Comparison of ENCODE assay signal across 17 cellular contexts in genomic region chr2:68901199-68901515, GRCh38. TPM values are rescaled to one million over a fixed set of nuclear protein-coding genes. Genes with fewer than 3 reads are reported as not detected.
DNase-seq lines count a peak whose midpoint lies in the region; ATAC-seq, FAIRE-seq and TF ChIP-seq lines count a peak whose summit lies in the region.
"Had no signal": no experiment of that assay in that cellular context is flagged by ENCODE, and none has a peak within 500 bp of the region (broad histone marks: within the 10 kb centered on the region; RNA-seq: fewer than 3 reads in every experiment).

No MANE protein-coding gene starts in this region.

- dilution Hi-C loops in endothelial cell of umbilical vein (cut with MboI; ENCODE audit: extremely low pct_ligation_motif_present, low sequenced_read_pairs), result no loop called here

- H3K4me1 ChIP-seq in cardiac muscle cell (ENCODE audit: low read depth) (no peaks in the 10 kb centered on the region), OCI-LY1 (ENCODE audit: insufficient read depth, low read length, severe bottlenecking) (no peaks in the 10 kb centered on the region), endothelial cell of umbilical vein (ENCODE audit: control insufficient read depth, extremely low read depth, insufficient read depth, low read length) (peaks cover 4% of the 10 kb centered on the region), transverse colon (no peaks in the 10 kb centered on the region)
- H3K4me1 ChIP-seq: BE2C had no signal

- POLR2A ChIA-PET in endothelial cell of umbilical vein (lab: Charles Lee), result no interaction called here

- no peak overlapping the region for H3K27ac ChIP-seq in cardiac muscle cell
- H3K27ac ChIP-seq in OCI-LY1 (ENCODE audit: low read depth, low read length, poor library complexity, severe bottlenecking), result no peak overlapping the region
- H3K27ac ChIP-seq in endothelial cell of umbilical vein (ENCODE audit: insufficient read depth, low read depth, low read length), result no peak overlapping the region
- no peak overlapping the region for H3K27ac ChIP-seq in transverse colon

- H3K4me2 ChIP-seq in OCI-LY1 (ENCODE audit: low read length), result no peak overlapping the region
- no peak overlapping the region for H3K4me2 ChIP-seq in endothelial cell of umbilical vein (ENCODE audit: insufficient read depth, low read length)

- ATAC-seq in Right ventricle myocardium superior (ENCODE audit: poor library complexity) (no peak), HG02981 (IDR thresholded peaks at IDR 0.05; ENCODE audit: unreplicated experiment) (no peak), GM19328 (IDR thresholded peaks at IDR 0.05; ENCODE audit: unreplicated experiment) (no peak)

- no peak for TF ChIP-seq EP300 in transverse colon (IDR thresholded peaks at IDR 0.05; ENCODE audit: low read depth)

- no peaks in the 10 kb centered on the region for H4K20me1 ChIP-seq in OCI-LY1 (ENCODE audit: insufficient read depth, low read length)
- no peaks in the 10 kb centered on the region for H4K20me1 ChIP-seq in endothelial cell of umbilical vein (replicated peaks; ENCODE audit: control insufficient read depth, extremely low read depth, insufficient read depth, low read length)

- BruUV-seq in endothelial cell of umbilical vein (replicated peaks; lab: Mats Ljungman, UMichigan), result no TSS peak

- WGBS in transverse colon (ENCODE audit: low coverage in 1 of 2), 2 donors, result 86 to 100% methylated on average over 2 to 4 of the region's 4 CpGs

- H3K9ac ChIP-seq in OCI-LY1 (ENCODE audit: low read length), result no peak overlapping the region
- H3K9ac ChIP-seq in endothelial cell of umbilical vein (replicated peaks; ENCODE audit: extremely low read depth, insufficient read depth, low read length), result no peak overlapping the region

- H2AFZ ChIP-seq in OCI-LY1 (ENCODE audit: low read length) (no peak overlapping the region), endothelial cell of umbilical vein (ENCODE audit: low read depth, low read length) (no peak overlapping the region)

- DNase-seq in cardiac muscle cell (ENCODE audit: low read depth in 1 of 2, low spot score in 1 of 2) (peak in 1 of 2 donors; percentile 58), Right ventricle myocardium superior (no peak), endothelial cell of umbilical vein (ENCODE audit: low read depth, low spot score) (peak; percentile 19), transverse colon (no peak), RKO (ENCODE audit: low spot score) (no peak)
- DNase-seq: activated CD8-positive, alpha-beta memory T cell treated with anti-CD3 and anti-CD28 coated beads, Interleukin-2, amount 50 U/mL, for 48 hours; BE2C; NCI-H446; stimulated activated CD4-positive, alpha-beta T cell treated with anti-CD3 and anti-CD28 coated beads, Interleukin-4, amount 100 ng/mL, for 4 hours; substantia nigra had no signal

- no peak for FAIRE-seq in endothelial cell of umbilical vein (lab: Jason Lieb, UNC)
- FAIRE-seq: GM12892 had no signal

- no peaks in the 10 kb centered on the region for H3K9me2 ChIP-seq in OCI-LY1 (ENCODE audit: low read depth, low read length)

- in situ Hi-C loops in transverse colon (cut with MboI; ENCODE audit: low pct_ligation_motif_present in 1 of 4, low pct_unique_long_range_greater_than_20kb in 1 of 4, low sequenced_read_pairs in 3 of 4), result loop anchor here in 3 of 4 donors (10.0 to 25.0 kb wide), 4 partner anchors 156 to 414 kb away; partner anchors contain the start of gene ARHGAP25 (in 1 of the 3)

- H3K36me3 ChIP-seq in cardiac muscle cell, result no peaks in the 10 kb centered on the region
- no peaks in the 10 kb centered on the region; the same call in 1 of the 2 replicates for H3K36me3 ChIP-seq in OCI-LY1 (ENCODE audit: insufficient read depth, low read length)
- no peaks in the 10 kb centered on the region for H3K36me3 ChIP-seq in endothelial cell of umbilical vein (ENCODE audit: control insufficient read depth in 2 of 2, extremely low read depth in 1 of 2, insufficient read depth in 2 of 2, low read length in 2 of 2)
- H3K36me3 ChIP-seq in transverse colon, result no peaks in the 10 kb centered on the region
- H3K36me3 ChIP-seq: BE2C had no signal

- CTCF ChIA-PET in endothelial cell of umbilical vein (lab: Charles Lee), result interaction anchor here (0.6 to 4.0 kb wide), 7 partner anchors 25 to 438 kb away, joined by 3 to 27 read pairs (median 5); no protein-coding TSS in a partner anchor

- no peak overlapping the region for H3K4me3 ChIP-seq in cardiac muscle cell
- H3K4me3 ChIP-seq in OCI-LY1 (ENCODE audit: low read depth, low read length, poor library complexity, severe bottlenecking), result no peak overlapping the region
- no peak overlapping the region for H3K4me3 ChIP-seq in endothelial cell of umbilical vein (replicated peaks in 1 of 3; ENCODE audit: insufficient read depth in 1 of 3, low read depth in 1 of 3, low read length in 3 of 3)
- H3K4me3 ChIP-seq in transverse colon, result no peak overlapping the region
- H3K4me3 ChIP-seq: lung had no signal

- H3K79me2 ChIP-seq in OCI-LY1 (ENCODE audit: insufficient read depth, low read length) (no peaks in the 10 kb centered on the region), endothelial cell of umbilical vein (ENCODE audit: control insufficient read depth, insufficient read depth, low read length) (no peaks in the 10 kb centered on the region)

- H3F3A ChIP-seq in OCI-LY1 (ENCODE audit: insufficient read depth, low read length), result no peaks in the 10 kb centered on the region

- H3K9me3 ChIP-seq in cardiac muscle cell (ENCODE audit: low read depth), result no peaks in the 10 kb centered on the region
- H3K9me3 ChIP-seq in OCI-LY1 (ENCODE audit: low read length), result peaks cover 13% of the 10 kb centered on the region; the same call in 1 of the 2 replicates
- H3K9me3 ChIP-seq in endothelial cell of umbilical vein (replicated peaks; ENCODE audit: control insufficient read depth, insufficient read depth, low read length), result no peaks in the 10 kb centered on the region
- no peaks in the 10 kb centered on the region for H3K9me3 ChIP-seq in transverse colon
- H3K9me3 ChIP-seq: BE2C had no signal

- no peak for TF ChIP-seq POLR2A in endothelial cell of umbilical vein (IDR thresholded peaks at IDR 0.05; ENCODE audit: low read depth, low read length)
- no peak for TF ChIP-seq POLR2A in transverse colon (IDR thresholded peaks at IDR 0.05)

- intact Hi-C loops in Right ventricle myocardium superior (cut with DNase I) (no loop called here), endothelial cell of umbilical vein (cut with micrococcal nuclease) (loop anchor here (1.0 to 2.0 kb wide), 2 partner anchors 150 to 192 kb away; no protein-coding TSS in a partner anchor), transverse colon (cut with DNase I; ENCODE audit: low total_unique reads) (no loop called here)

- peaks cover 4% of the 10 kb centered on the region for H3K27me3 ChIP-seq in cardiac muscle cell
- no peaks in the 10 kb centered on the region for H3K27me3 ChIP-seq in OCI-LY1 (ENCODE audit: insufficient read depth, low read length)
- peaks cover 0 to 2% of the 10 kb centered on the region in 2 experiments for H3K27me3 ChIP-seq in endothelial cell of umbilical vein (ENCODE audit: control insufficient read depth in 2 of 2, insufficient read depth in 2 of 2, low read length in 2 of 2)
- H3K27me3 ChIP-seq in transverse colon, result no peaks in the 10 kb centered on the region
- H3K27me3 ChIP-seq: BE2C had no signal

- H3K9me1 ChIP-seq in endothelial cell of umbilical vein (replicated peaks; ENCODE audit: control insufficient read depth, extremely low read depth, insufficient read depth, low read length), result no peaks in the 10 kb centered on the region

- TF ChIP-seq CTCF in cardiac muscle cell (IDR thresholded peaks at IDR 0.05; ENCODE audit: low read depth, low read length) (peak; percentile 28), OCI-LY1 (IDR thresholded peaks at IDR 0.05; ENCODE audit: low read length) (peak; percentile 45), endothelial cell of umbilical vein (IDR thresholded peaks at IDR 0.05; ENCODE audit: extremely low read depth in 1 of 2, insufficient read depth in 1 of 2, low read depth in 1 of 2, low read length in 2 of 2) (peak; percentile 22 to 37), transverse colon (IDR thresholded peaks at IDR 0.05) (no peak)

TF ChIP-seq in endothelial cell of umbilical vein, 7 proteins besides CTCF, POLR2A, EP300 and RAD21 (continues in another document):
- TF ChIP-seq EZH2 (IDR thresholded peaks at IDR 0.05; ENCODE audit: borderline replicate concordance, low read depth, low read length, severe bottlenecking) (no peak), MYC (IDR thresholded peaks at IDR 0.05; ENCODE audit: low read depth, low read length) (no peak), GATA2 (IDR thresholded peaks at IDR 0.05; ENCODE audit: insufficient read depth, insufficient read length, low read depth, low read length) (no peak), POLR2AphosphoS5 (IDR thresholded peaks at IDR 0.05; ENCODE audit: insufficient read depth, low read depth, low read length) (no peak)
- TF ChIP-seq, protein P1, sequence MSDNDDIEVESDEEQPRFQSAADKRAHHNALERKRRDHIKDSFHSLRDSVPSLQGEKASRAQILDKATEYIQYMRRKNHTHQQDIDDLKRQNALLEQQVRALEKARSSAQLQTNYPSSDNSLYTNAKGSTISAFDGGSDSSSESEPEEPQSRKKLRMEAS (IDR thresholded peaks at IDR 0.05; ENCODE audit: insufficient read depth, insufficient read length), result no peak

RNA-seq across cellular contexts. Expression of gene BMP10, which starts 30.0 kb away (rescaled TPM):
- total RNA-seq in cardiac muscle cell (0.46 and 0.95 TPM in 2 replicates), Right ventricle myocardium superior (not detected), endothelial cell of umbilical vein (not detected in 2 replicates), transverse colon (not detected)
- polyA plus RNA-seq in cardiac muscle cell (0.35 and 1.2 TPM in 2 replicates), endothelial cell of umbilical vein (not detected in 2 replicates)
- polyA plus RNA-seq in endothelial cell of umbilical vein (2011; cell fraction: cytosol; rRNA removed), result not detected in 2 replicates
- polyA plus RNA-seq in endothelial cell of umbilical vein (2011; cell fraction: nucleus; rRNA removed), result not detected in 2 replicates
- not detected in 2 replicates for polyA plus RNA-seq in endothelial cell of umbilical vein (2012)
- not detected in 2 replicates for polyA minus RNA-seq in endothelial cell of umbilical vein
- not detected for polyA minus RNA-seq in endothelial cell of umbilical vein (2011; cell fraction: cytosol; rRNA and poly(A)+ RNA removed)
- not detected in 2 replicates for polyA minus RNA-seq in endothelial cell of umbilical vein (2011; cell fraction: nucleus; rRNA and poly(A)+ RNA removed)
- polyA plus RNA-seq: IgD-negative memory B cell, lung had no signal

RNA-seq across cellular contexts. Expression of gene GKN2, which starts 51.5 kb away (rescaled TPM):
- total RNA-seq in cardiac muscle cell (not detected in 2 replicates), Right ventricle myocardium superior (not detected), endothelial cell of umbilical vein (not detected in 2 replicates), transverse colon (not detected)
- polyA plus RNA-seq in cardiac muscle cell (not detected in 2 replicates), endothelial cell of umbilical vein (not detected in 2 replicates)
- not detected in 2 replicates for polyA plus RNA-seq in endothelial cell of umbilical vein (2011; cell fraction: cytosol; rRNA removed)
- not detected in 2 replicates for polyA plus RNA-seq in endothelial cell of umbilical vein (2011; cell fraction: nucleus; rRNA removed)
- polyA plus RNA-seq in endothelial cell of umbilical vein (2012), result not detected in 2 replicates
- polyA minus RNA-seq in endothelial cell of umbilical vein, result not detected in 2 replicates
- not detected for polyA minus RNA-seq in endothelial cell of umbilical vein (2011; cell fraction: cytosol; rRNA and poly(A)+ RNA removed)
- not detected in 2 replicates for polyA minus RNA-seq in endothelial cell of umbilical vein (2011; cell fraction: nucleus; rRNA and poly(A)+ RNA removed)
- total RNA-seq: posterior vena cava had no signal
- polyA plus RNA-seq: IgD-negative memory B cell had no signal

Comparison
In these comparisons a context has a peak if more than half of its experiments do, and no peak if none do; other contexts are left out.
1. CTCF ChIP-seq: peak in cardiac muscle cell (single experiment), OCI-LY1 (single experiment) and endothelial cell of umbilical vein (2 of 2); none in transverse colon (0 of 5).